ENCODE assay signal across 9 cellular contexts in genomic region chr2:196131384-196131861, GRCh38. TPM values are rescaled to one million over a fixed set of nuclear protein-coding genes. Genes with fewer than 3 reads are reported as not detected.
A peak's percentile ranks its signal among the peaks of the same experiment; 100 is the strongest.
DNase-seq lines count a peak whose midpoint lies in the region; ATAC-seq, FAIRE-seq and TF ChIP-seq lines count a peak whose summit lies in the region.
"Had no signal": no experiment of that assay in that cellular context is flagged by ENCODE, and none has a peak within 500 bp of the region (broad histone marks: within the 10 kb centered on the region; RNA-seq: fewer than 3 reads in every experiment).

No MANE protein-coding gene starts in this region.

- no peak for FAIRE-seq in D721Med (lab: Jason Lieb, UNC)

- H3K27ac Mint-ChIP-seq in T-cell (peak overlapping the region; percentile 62 to 83), memory B cell (peak overlapping the region; percentile 38), type B pancreatic cell (no peak overlapping the region)

- H3K36me3 Mint-ChIP-seq in T-cell (peaks cover 49% of the 10 kb centered on the region), memory B cell (peaks cover 24% of the 10 kb centered on the region), type B pancreatic cell (peaks cover 37% of the 10 kb centered on the region)

- H3K27me3 ChIP-seq in adipocyte (replicated peaks; ENCODE audit: control insufficient read depth, insufficient read depth, low read length) = no peaks in the 10 kb centered on the region
- H3K27me3 ChIP-seq: suprapubic skin had no signal

- peaks cover 14 to 21% (median 18%) of the 10 kb centered on the region in 3 donors for H3K4me1 Mint-ChIP-seq in T-cell
- H3K4me1 Mint-ChIP-seq in memory B cell = no peaks in the 10 kb centered on the region
- H3K4me1 Mint-ChIP-seq in type B pancreatic cell (ENCODE audit: unreplicated experiment) = no peaks in the 10 kb centered on the region

- H3K4me3 Mint-ChIP-seq in T-cell (peak overlapping the region in 1 of 3 donors; percentile 43), memory B cell (no peak overlapping the region), type B pancreatic cell (no peak overlapping the region)

- ATAC-seq in T-cell (replicated peaks in 1 of 4) (peak; percentile 23 to 40 (median 34)), memory B cell (ENCODE audit: low read depth) (peak; percentile 49), GM21515 (IDR thresholded peaks at IDR 0.05; ENCODE audit: unreplicated experiment) (no peak), HG03442 (IDR thresholded peaks at IDR 0.05; ENCODE audit: unreplicated experiment) (no peak)

- H3K4me3 ChIP-seq in HFF-Myc (replicated peaks; ENCODE audit: low read depth, low read length) (no peak overlapping the region), adipocyte (ENCODE audit: low read length) (no peak overlapping the region)
- H3K4me3 ChIP-seq: suprapubic skin had no signal

- CTCF ChIA-PET in T-cell (lab: Charles Lee) = interaction anchor here (0.6 to 1.5 kb wide), 5 partner anchors 46 to 206 kb away, joined by 3 to 5 read pairs (median 3); no protein-coding TSS in a partner anchor

- peaks cover 39% of the 10 kb centered on the region for H3K36me3 ChIP-seq in adipocyte (ENCODE audit: control insufficient read depth, insufficient read depth, low read length, severe bottlenecking)

- peaks cover 26% of the 10 kb centered on the region for H3K4me1 ChIP-seq in adipocyte (ENCODE audit: control insufficient read depth, insufficient read depth, low read length)
- H3K4me1 ChIP-seq: suprapubic skin had no signal

- POLR2A ChIA-PET in T-cell (lab: Charles Lee) = no interaction called here

- peak overlapping the region; percentile 15 for H3K9ac ChIP-seq in adipocyte (ENCODE audit: low read length)

- H3K9me3 Mint-ChIP-seq in T-cell (peaks cover 3 to 56% (median 46%) of the 10 kb centered on the region in 3 donors), memory B cell (peaks cover 10% of the 10 kb centered on the region), type B pancreatic cell (peaks cover 35% of the 10 kb centered on the region)

- H3K27me3 Mint-ChIP-seq in T-cell (no peaks in the 10 kb centered on the region), memory B cell (no peaks in the 10 kb centered on the region), type B pancreatic cell (no peaks in the 10 kb centered on the region)

- DNase-seq in D721Med (ENCODE audit: insufficient read length, low spot score) (no peak), HFF-Myc (ENCODE audit: extremely low read depth, low read depth) (no peak), T-cell (peak in 29 of 34 experiments; percentile 12 to 59 (median 43)), adipocyte (ENCODE audit: low read depth) (peak; percentile 45), memory B cell (ENCODE audit: low spot score in 2 of 2) (peak; percentile 33 to 35), type B pancreatic cell (ENCODE audit: extremely low spot score, unreplicated experiment) (no peak)

- H3K9me3 ChIP-seq in adipocyte (ENCODE audit: control insufficient read depth, low read length) = peaks cover 36% of the 10 kb centered on the region

- TF ChIP-seq CTCF in D721Med (IDR thresholded peaks at IDR 0.05; ENCODE audit: insufficient read depth, missing control alignments) (peak; percentile 29), HFF-Myc (IDR thresholded peaks at IDR 0.05; ENCODE audit: low read depth, low read length, missing control alignments) (peak; percentile 33), type B pancreatic cell (conservative IDR thresholded peaks at IDR 0.05) (peak; percentile 46)

RNA-seq across cellular contexts. Expression of gene STK17B, which starts 40.0 kb away (rescaled TPM):
- 100 to 1,000 TPM; 218 to 478 (median 248) TPM for total RNA-seq in T-cell
- 20.0 and 27.2 TPM in 2 replicates for total RNA-seq in type B pancreatic cell (ENCODE audit: low replicate concordance)

Comparison
In these comparisons a context has a peak if more than half of its experiments do, and no peak if none do; other contexts are left out.
1. DNase-seq: peak in T-cell (29 of 34), adipocyte (single experiment) and memory B cell (2 of 2); none in D721Med (single experiment), HFF-Myc (single experiment) and type B pancreatic cell (single experiment).
2. ATAC-seq: peak in T-cell (4 of 4) and memory B cell (single experiment); none in GM21515 (single experiment) and HG03442 (single experiment).
3. Peak in every context shown above with its lines, with median percentiles within 50 percentile points of each other: CTCF ChIP-seq.